ENCODE assay signal across 8 cellular contexts in genomic region chr3:120094776-120095225, GRCh38. TPM values are rescaled to one million over a fixed set of nuclear protein-coding genes. Genes with fewer than 3 reads are reported as not detected.
DNase-seq lines count a peak whose midpoint lies in the region; ATAC-seq and TF ChIP-seq lines count a peak whose summit lies in the region.

No MANE protein-coding gene starts in this region.

- peak overlapping the region in 1 of 7 donors; percentile 98 for H3K27ac Mint-ChIP-seq in CD4-positive, alpha-beta memory T cell
- H3K27ac Mint-ChIP-seq in activated B cell treated with CpG ODN at 0.5 μM for 24 hours = no peak overlapping the region

- peaks cover 8 to 12% of the 10 kb centered on the region in 2 donors for H3K36me3 Mint-ChIP-seq in CD4-positive, alpha-beta memory T cell
- peaks cover 23% of the 10 kb centered on the region for H3K36me3 Mint-ChIP-seq in activated B cell treated with CpG ODN at 0.5 μM for 24 hours (ENCODE audit: low read depth)

- peaks cover 11 to 39% (median 20%) of the 10 kb centered on the region in 4 donors for H3K4me1 Mint-ChIP-seq in CD4-positive, alpha-beta memory T cell
- peaks cover 12% of the 10 kb centered on the region for H3K4me1 Mint-ChIP-seq in activated B cell treated with CpG ODN at 0.5 μM for 24 hours

- TF ChIP-seq CTCF in activated B cell treated with CpG ODN at 0.5 μM for 24 hours (IDR thresholded peaks at IDR 0.05) (no peak), epithelial cell of esophagus (IDR thresholded peaks at IDR 0.05; ENCODE audit: insufficient read depth, low read depth, low read length, missing control alignments) (no peak)

- peaks cover 38% of the 10 kb centered on the region for H3K4me1 ChIP-seq in CD4-positive, alpha-beta memory T cell (ENCODE audit: insufficient read depth, low read length)
- peaks cover 2% of the 10 kb centered on the region for H3K4me1 ChIP-seq in mesodermal cell (ENCODE audit: control insufficient read depth, insufficient read depth, low read length, poor library complexity, severe bottlenecking)

- intact Hi-C loops in CD4-positive, alpha-beta memory T cell (cut with micrococcal nuclease) = loop anchor here (1.0 to 10.0 kb wide), 16 partner anchors 52 to 1740 kb away; partner anchors contain the start of genes ARHGAP31, COX17, EAF2 and GOLGB1
- intact Hi-C loops in activated B cell treated with CpG ODN at 0.5 μM for 24 hours (cut with micrococcal nuclease) = loop anchor here (1.0 to 10.0 kb wide), 16 partner anchors 36 to 1452 kb away; partner anchors contain the start of genes ARHGAP31, B4GALT4, GTF2E1 and LRRC58

- DNase-seq in CD4-positive, alpha-beta memory T cell = peak in 4 of 5 donors; percentile 100
- DNase-seq in GM19238 (ENCODE audit: insufficient read length, low spot score) (peak; percentile 74), NCI-H2227 (lab: John Stamatoyannopoulos, UW; ENCODE audit: unreplicated experiment) (peak; percentile 100), activated B cell treated with CpG ODN at 0.5 μM for 24 hours (no peak), epithelial cell of esophagus (ENCODE audit: low read depth) (peak; percentile 100)
- peak; percentile 99 for DNase-seq in stimulated activated naive CD4-positive, alpha-beta T cell treated with Interleukin-2 at 50 U/mL for 16 hours (lab: John Stamatoyannopoulos, UW)

- H3K4me3 ChIP-seq in CD4-positive, alpha-beta memory T cell (ENCODE audit: low read length in 2 of 2) = peak overlapping the region; percentile 37 to 83
- H3K4me3 ChIP-seq in epithelial cell of esophagus (ENCODE audit: low read length) (peak overlapping the region; percentile 75), mesodermal cell (ENCODE audit: extremely low read depth, insufficient read depth, low read length, poor library complexity, severe bottlenecking) (peak overlapping the region; percentile 83)

- H3K36me3 ChIP-seq in CD4-positive, alpha-beta memory T cell (ENCODE audit: insufficient read depth, low read length) = no peaks in the 10 kb centered on the region
- H3K36me3 ChIP-seq in mesodermal cell (ENCODE audit: control insufficient read depth, insufficient read depth, low read length) = peaks cover 16% of the 10 kb centered on the region

- peak overlapping the region in 1 of 8 donors; percentile 95 for H3K4me3 Mint-ChIP-seq in CD4-positive, alpha-beta memory T cell
- H3K4me3 Mint-ChIP-seq in activated B cell treated with CpG ODN at 0.5 μM for 24 hours = no peak overlapping the region

- peaks cover 0 to 4% (median 0%) of the 10 kb centered on the region in 8 donors for H3K9me3 Mint-ChIP-seq in CD4-positive, alpha-beta memory T cell
- no peaks in the 10 kb centered on the region for H3K9me3 Mint-ChIP-seq in activated B cell treated with CpG ODN at 0.5 μM for 24 hours

- H3K27me3 Mint-ChIP-seq in CD4-positive, alpha-beta memory T cell = peaks cover 0 to 2% of the 10 kb centered on the region in 2 donors
- no peaks in the 10 kb centered on the region for H3K27me3 Mint-ChIP-seq in activated B cell treated with CpG ODN at 0.5 μM for 24 hours

- WGBS in mesodermal cell (ENCODE audit: insufficient coverage in 2 of 2), 2 experiments = 1% methylated on average over 20 to 26 of the region's 31 CpGs

- CTCF ChIA-PET in CD4-positive, alpha-beta memory T cell (lab: Charles Lee; ENCODE audit: partially characterized antibody) = interaction anchor here (1.6 to 2.1 kb wide), 5 partner anchors 49 to 322 kb away, joined by 3 to 8 read pairs (median 5); no protein-coding TSS in a partner anchor
- CTCF ChIA-PET in activated B cell treated with CpG ODN at 0.5 μM for 24 hours (lab: Charles Lee) = interaction anchor here (1.0 to 1.3 kb wide), 2 partner anchors 9 to 255 kb away, joined by 3 to 4 read pairs; partner anchors contain the start of gene LRRC58

- no peaks in the 10 kb centered on the region for H3K9me3 ChIP-seq in CD4-positive, alpha-beta memory T cell (ENCODE audit: control insufficient read depth in 1 of 2, low read length in 2 of 2)
- no peaks in the 10 kb centered on the region for H3K9me3 ChIP-seq in mesodermal cell (ENCODE audit: control insufficient read depth, low read length)

- no peaks in the 10 kb centered on the region for H3K27me3 ChIP-seq in CD4-positive, alpha-beta memory T cell (ENCODE audit: insufficient read depth, low read length)

- H3K27ac ChIP-seq in CD4-positive, alpha-beta memory T cell (ENCODE audit: low read depth, low read length) = peak overlapping the region; percentile 96
- H3K27ac ChIP-seq in mesodermal cell (ENCODE audit: low read depth, low read length, severe bottlenecking) = peak overlapping the region; percentile 100

- POLR2A ChIA-PET in CD4-positive, alpha-beta memory T cell (lab: Charles Lee; ENCODE audit: partially characterized antibody) = interaction anchor here (0.7 to 3.2 kb wide), 25 partner anchors 9 to 854 kb away, joined by 3 to 47 read pairs (median 5); partner anchors contain the start of genes B4GALT4, COX17, GTF2E1 and LRRC58
- POLR2A ChIA-PET in activated B cell treated with CpG ODN at 0.5 μM for 24 hours (lab: Charles Lee) = interaction anchor here (0.5 to 3.7 kb wide), 34 partner anchors 10 to 857 kb away, joined by 3 to 45 read pairs (median 5); partner anchors contain the start of genes ADPRH, B4GALT4, CD80 and GTF2E1

- ATAC-seq in HG03280 (IDR thresholded peaks at IDR 0.05; ENCODE audit: unreplicated experiment) = peak; percentile 69
- ATAC-seq in activated B cell treated with CpG ODN at 0.5 μM for 24 hours (ENCODE audit: low read depth) = peak; percentile 68

RNA-seq across cellular contexts. Expression of gene GSK3B, which starts 0.6 kb away (rescaled TPM):
- 10 to 100 TPM; 33.4 to 35.0 TPM for total RNA-seq in CD4-positive, alpha-beta memory T cell
- polyA plus RNA-seq in CD4-positive, alpha-beta memory T cell = 10 to 100 TPM; 10.4 to 17.6 TPM
- total RNA-seq in activated B cell treated with CpG ODN at 0.5 μM for 24 hours = 30.8 and 35.4 TPM in 2 replicates
- polyA plus RNA-seq in mesodermal cell (2013, experiment 1 of 2) = 60.4 TPM
- 48.9 TPM for polyA plus RNA-seq in mesodermal cell (2013, experiment 2 of 2)
